ENCODE assay signal across 2 cellular contexts in genomic region chr15:85620321-85621044, GRCh38.
TF ChIP-seq lines count a peak whose summit lies in the region.

No MANE protein-coding gene starts in this region.

TF ChIP-seq in liver, 16 proteins besides CTCF, POLR2A, EP300 and RAD21 (continued from another document):
- TF ChIP-seq, protein P1, sequence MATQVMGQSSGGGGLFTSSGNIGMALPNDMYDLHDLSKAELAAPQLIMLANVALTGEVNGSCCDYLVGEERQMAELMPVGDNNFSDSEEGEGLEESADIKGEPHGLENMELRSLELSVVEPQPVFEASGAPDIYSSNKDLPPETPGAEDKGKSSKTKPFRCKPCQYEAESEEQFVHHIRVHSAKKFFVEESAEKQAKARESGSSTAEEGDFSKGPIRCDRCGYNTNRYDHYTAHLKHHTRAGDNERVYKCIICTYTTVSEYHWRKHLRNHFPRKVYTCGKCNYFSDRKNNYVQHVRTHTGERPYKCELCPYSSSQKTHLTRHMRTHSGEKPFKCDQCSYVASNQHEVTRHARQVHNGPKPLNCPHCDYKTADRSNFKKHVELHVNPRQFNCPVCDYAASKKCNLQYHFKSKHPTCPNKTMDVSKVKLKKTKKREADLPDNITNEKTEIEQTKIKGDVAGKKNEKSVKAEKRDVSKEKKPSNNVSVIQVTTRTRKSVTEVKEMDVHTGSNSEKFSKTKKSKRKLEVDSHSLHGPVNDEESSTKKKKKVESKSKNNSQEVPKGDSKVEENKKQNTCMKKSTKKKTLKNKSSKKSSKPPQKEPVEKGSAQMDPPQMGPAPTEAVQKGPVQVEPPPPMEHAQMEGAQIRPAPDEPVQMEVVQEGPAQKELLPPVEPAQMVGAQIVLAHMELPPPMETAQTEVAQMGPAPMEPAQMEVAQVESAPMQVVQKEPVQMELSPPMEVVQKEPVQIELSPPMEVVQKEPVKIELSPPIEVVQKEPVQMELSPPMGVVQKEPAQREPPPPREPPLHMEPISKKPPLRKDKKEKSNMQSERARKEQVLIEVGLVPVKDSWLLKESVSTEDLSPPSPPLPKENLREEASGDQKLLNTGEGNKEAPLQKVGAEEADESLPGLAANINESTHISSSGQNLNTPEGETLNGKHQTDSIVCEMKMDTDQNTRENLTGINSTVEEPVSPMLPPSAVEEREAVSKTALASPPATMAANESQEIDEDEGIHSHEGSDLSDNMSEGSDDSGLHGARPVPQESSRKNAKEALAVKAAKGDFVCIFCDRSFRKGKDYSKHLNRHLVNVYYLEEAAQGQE (IDR thresholded peaks at IDR 0.05): peak; percentile 29
- TF ChIP-seq NR2F2 (IDR thresholded peaks at IDR 0.05) (no peak), HNF4A (conservative IDR thresholded peaks at IDR 0.05) (peak in 1 of 2 donors; percentile 22)
- TF ChIP-seq, protein P2, sequence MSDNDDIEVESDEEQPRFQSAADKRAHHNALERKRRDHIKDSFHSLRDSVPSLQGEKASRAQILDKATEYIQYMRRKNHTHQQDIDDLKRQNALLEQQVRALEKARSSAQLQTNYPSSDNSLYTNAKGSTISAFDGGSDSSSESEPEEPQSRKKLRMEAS (IDR thresholded peaks at IDR 0.05): no peak

TF ChIP-seq in HepG2, 621 proteins besides CTCF, POLR2A, EP300 and RAD21 (continued from another document):
- TF ChIP-seq, protein P3, sequence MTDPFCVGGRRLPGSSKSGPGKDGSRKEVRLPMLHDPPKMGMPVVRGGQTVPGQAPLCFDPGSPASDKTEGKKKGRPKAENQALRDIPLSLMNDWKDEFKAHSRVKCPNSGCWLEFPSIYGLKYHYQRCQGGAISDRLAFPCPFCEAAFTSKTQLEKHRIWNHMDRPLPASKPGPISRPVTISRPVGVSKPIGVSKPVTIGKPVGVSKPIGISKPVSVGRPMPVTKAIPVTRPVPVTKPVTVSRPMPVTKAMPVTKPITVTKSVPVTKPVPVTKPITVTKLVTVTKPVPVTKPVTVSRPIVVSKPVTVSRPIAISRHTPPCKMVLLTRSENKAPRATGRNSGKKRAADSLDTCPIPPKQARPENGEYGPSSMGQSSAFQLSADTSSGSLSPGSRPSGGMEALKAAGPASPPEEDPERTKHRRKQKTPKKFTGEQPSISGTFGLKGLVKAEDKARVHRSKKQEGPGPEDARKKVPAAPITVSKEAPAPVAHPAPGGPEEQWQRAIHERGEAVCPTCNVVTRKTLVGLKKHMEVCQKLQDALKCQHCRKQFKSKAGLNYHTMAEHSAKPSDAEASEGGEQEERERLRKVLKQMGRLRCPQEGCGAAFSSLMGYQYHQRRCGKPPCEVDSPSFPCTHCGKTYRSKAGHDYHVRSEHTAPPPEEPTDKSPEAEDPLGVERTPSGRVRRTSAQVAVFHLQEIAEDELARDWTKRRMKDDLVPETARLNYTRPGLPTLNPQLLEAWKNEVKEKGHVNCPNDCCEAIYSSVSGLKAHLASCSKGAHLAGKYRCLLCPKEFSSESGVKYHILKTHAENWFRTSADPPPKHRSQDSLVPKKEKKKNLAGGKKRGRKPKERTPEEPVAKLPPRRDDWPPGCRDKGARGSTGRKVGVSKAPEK (CRISPR knock-in tag; IDR thresholded peaks at IDR 0.05; ENCODE audit: borderline replicate concordance): no peak
